Comparison of ENCODE assay signal across 1 cellular context in the genomic region with DNA sequence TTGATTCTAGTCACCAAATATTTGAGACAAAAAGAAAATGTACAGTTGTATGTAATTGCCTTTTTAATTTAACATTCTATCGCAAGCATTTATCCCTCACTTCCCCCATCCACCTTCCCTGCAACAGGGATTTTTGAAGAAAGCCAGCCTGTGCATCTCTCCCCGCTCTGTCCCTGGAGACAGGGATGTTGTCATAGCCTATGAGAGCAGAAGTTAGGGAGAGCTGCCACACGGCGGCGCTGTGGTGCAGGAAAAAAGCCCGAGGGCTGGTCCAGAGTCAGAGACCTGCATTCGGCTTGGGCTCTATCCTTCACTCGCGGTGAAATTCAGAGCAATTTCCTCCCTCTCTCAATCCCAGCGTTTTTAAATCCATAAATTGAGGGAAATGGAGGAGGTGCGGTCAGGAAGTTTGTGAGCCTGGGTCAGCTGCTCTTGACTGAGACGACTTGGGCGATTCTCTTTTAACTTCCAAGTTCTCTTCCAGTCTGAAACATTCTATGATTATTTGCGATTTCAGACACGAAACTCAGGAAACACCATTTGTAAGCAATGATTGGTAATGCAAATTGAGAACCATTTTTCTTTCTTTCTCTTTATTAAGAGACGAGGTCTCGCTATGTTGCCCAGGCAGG.
A peak's percentile ranks its signal among the peaks of the same experiment; 100 is the strongest.
TF ChIP-seq lines count a peak whose summit lies in the region.

No MANE protein-coding gene starts in this region.

TF ChIP-seq in IMR-90, 13 proteins besides CTCF, POLR2A, EP300 and RAD21:
- TF ChIP-seq SMC3 (IDR thresholded peaks at IDR 0.05; ENCODE audit: low read depth, low read length) (peak; percentile 98), RFX5 (IDR thresholded peaks at IDR 0.05; ENCODE audit: low read depth, low read length) (no peak)
TF ChIP-seq in IMR-90: peak in this region for 1.
